14 cellular contexts compared by ENCODE assay signal in the genomic region with DNA sequence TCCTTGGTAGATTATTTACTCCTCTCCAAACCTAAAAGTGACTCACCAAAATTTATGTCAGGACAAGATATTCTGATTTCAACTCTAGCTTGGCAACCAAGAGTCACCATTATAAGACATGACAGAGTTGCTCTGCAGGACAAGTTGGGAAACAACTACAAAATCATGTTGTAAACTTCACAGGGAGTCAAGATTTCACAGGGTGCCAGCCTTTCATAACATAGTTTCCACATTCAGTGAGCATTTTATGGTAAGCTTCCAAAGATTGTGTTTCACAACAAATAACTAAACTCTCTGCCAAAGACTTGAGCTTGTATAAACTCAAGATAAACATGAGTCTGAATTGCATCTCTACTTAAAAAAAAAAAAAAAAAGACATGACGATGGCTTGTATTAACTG.
A peak's percentile ranks its signal among the peaks of the same experiment; 100 is the strongest.
DNase-seq lines count a peak whose midpoint lies in the region; FAIRE-seq and TF ChIP-seq lines count a peak whose summit lies in the region.
"Had no signal": no experiment of that assay in that cellular context is flagged by ENCODE, and none has a peak within 500 bp of the region (broad histone marks: within the 10 kb centered on the region; RNA-seq: fewer than 3 reads in every experiment).

No MANE protein-coding gene starts in this region.

- no peaks in the 10 kb centered on the region for H3K27me3 ChIP-seq in BJ (ENCODE audit: control insufficient read depth, insufficient read depth, low read length)

- CTCF ChIA-PET in BJ (lab: Yijun Ruan, JAX), result no interaction called here

- no peak for FAIRE-seq in RCC 7860 (lab: Jason Lieb, UNC)

- DNase-seq in BJ (ENCODE audit: low read depth) (peak; percentile 3), LNCaP clone FGC (ENCODE audit: low read depth) (peak; percentile 91), fibroblast of pulmonary artery (ENCODE audit: low read depth) (peak; percentile 90), renal cortical epithelial cell (ENCODE audit: low read depth) (peak; percentile 58), RCC 7860 (ENCODE audit: low spot score) (no peak), NCI-H2171 treated with DMSO at 0.1 percent for 48 hours (lab: John Stamatoyannopoulos, UW) (no peak), NCI-H82 treated with DMSO at 0.1 percent for 48 hours (lab: John Stamatoyannopoulos, UW; ENCODE audit: unreplicated experiment) (no peak), hepatic stellate cell (ENCODE audit: low spot score) (no peak)
- DNase-seq: anterior cingulate cortex, dermis blood vessel endothelial cell, Karpas-422, NCI-H187 treated with DMSO at 0.1 percent for 48 hours, T-cell, WERI-Rb-1 had no signal

- H3K4me3 ChIP-seq in BJ (ENCODE audit: low read depth, low read length) (no peak overlapping the region), LNCaP clone FGC (ENCODE audit: low read depth, low read length) (no peak overlapping the region), fibroblast of pulmonary artery (replicated peaks; ENCODE audit: low read depth, low read length) (no peak overlapping the region)

- TF ChIP-seq CTCF in BJ (IDR thresholded peaks at IDR 0.05; ENCODE audit: insufficient read depth, low read depth, low read length), result no peak
- TF ChIP-seq CTCF in LNCaP clone FGC (IDR thresholded peaks at IDR 0.05; ENCODE audit: control insufficient read depth, extremely low read depth, insufficient read depth), result no peak
- no peak for TF ChIP-seq CTCF in fibroblast of pulmonary artery (IDR thresholded peaks at IDR 0.05; ENCODE audit: low read length, missing control alignments)

- POLR2A ChIA-PET in BJ (lab: Charles Lee), result no interaction called here

- no peaks in the 10 kb centered on the region for H3K36me3 ChIP-seq in BJ (ENCODE audit: control insufficient read depth, insufficient read depth, low read length)
- H3K36me3 ChIP-seq: WERI-Rb-1 had no signal

Comparison
In these comparisons a context has a peak if more than half of its experiments do, and no peak if none do; other contexts are left out.
1. DNase-seq: peak in BJ (single experiment), LNCaP clone FGC (single experiment), fibroblast of pulmonary artery (single experiment) and renal cortical epithelial cell (single experiment); none in RCC 7860 (single experiment), NCI-H2171 treated with DMSO at 0.1 percent for 48 hours (single experiment), NCI-H82 treated with DMSO at 0.1 percent for 48 hours (single experiment) and hepatic stellate cell (single experiment).